13 cellular contexts compared by ENCODE assay signal in the genomic region with DNA sequence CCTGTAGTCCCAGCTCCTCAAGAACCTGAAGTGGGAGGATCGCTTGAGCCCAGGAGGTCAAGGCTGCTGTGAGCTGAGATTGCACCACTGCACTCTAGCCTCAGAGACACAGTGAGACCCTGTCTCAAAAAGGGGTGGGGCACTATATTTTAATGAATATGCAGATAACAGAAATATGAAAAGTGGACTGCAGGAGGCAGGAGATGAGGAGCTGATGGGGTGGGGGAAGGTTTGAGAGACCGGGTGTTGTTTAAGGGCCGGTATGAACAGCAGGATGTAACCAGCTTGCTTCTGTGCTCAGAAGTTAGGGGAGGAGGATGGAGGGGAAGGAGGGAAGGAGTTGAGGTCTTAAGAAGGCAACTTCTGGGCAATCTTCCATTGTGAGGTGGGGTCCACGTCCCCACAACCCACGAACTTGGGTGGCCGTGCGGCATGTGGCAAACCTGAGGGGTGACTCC. TPM values are rescaled to one million over a fixed set of nuclear protein-coding genes. Genes with fewer than 3 reads are reported as not detected.
DNase-seq lines count a peak whose midpoint lies in the region; ATAC-seq and TF ChIP-seq lines count a peak whose summit lies in the region.
"Had no signal": no experiment of that assay in that cellular context is flagged by ENCODE, and none has a peak within 500 bp of the region (broad histone marks: within the 10 kb centered on the region; RNA-seq: fewer than 3 reads in every experiment).

No MANE protein-coding gene starts in this region.

- intact Hi-C loops in activated B cell treated with CpG ODN at 0.5 μM for 24 hours (cut with micrococcal nuclease), result no loop called here

- H3K27me3 Mint-ChIP-seq in stimulated activated naive CD8-positive, alpha-beta T cell treated with anti-CD3 and anti-CD28 coated beads, Interleukin-15, amount 100 ng/mL, for 72 hours, result peaks cover 63% of the 10 kb centered on the region
- peaks cover 34% of the 10 kb centered on the region for H3K27me3 Mint-ChIP-seq in activated B cell treated with CpG ODN at 0.5 μM for 24 hours
- H3K27me3 Mint-ChIP-seq in memory B cell, result peaks cover 27% of the 10 kb centered on the region

- no peaks in the 10 kb centered on the region for H3K9me3 Mint-ChIP-seq in stimulated activated naive CD8-positive, alpha-beta T cell treated with anti-CD3 and anti-CD28 coated beads, Interleukin-15, amount 100 ng/mL, for 72 hours
- no peaks in the 10 kb centered on the region for H3K9me3 Mint-ChIP-seq in activated B cell treated with CpG ODN at 0.5 μM for 24 hours
- no peaks in the 10 kb centered on the region for H3K9me3 Mint-ChIP-seq in memory B cell

- peak overlapping the region in 1 of 2 donors; percentile 80 for H3K27ac Mint-ChIP-seq in stimulated activated naive CD8-positive, alpha-beta T cell treated with anti-CD3 and anti-CD28 coated beads, Interleukin-15, amount 100 ng/mL, for 72 hours
- no peak overlapping the region for H3K27ac Mint-ChIP-seq in activated B cell treated with CpG ODN at 0.5 μM for 24 hours
- no peak overlapping the region for H3K27ac Mint-ChIP-seq in memory B cell

- peak overlapping the region; percentile 77 to 80 for H3K4me3 Mint-ChIP-seq in stimulated activated naive CD8-positive, alpha-beta T cell treated with anti-CD3 and anti-CD28 coated beads, Interleukin-15, amount 100 ng/mL, for 72 hours
- H3K4me3 Mint-ChIP-seq in activated B cell treated with CpG ODN at 0.5 μM for 24 hours, result peak overlapping the region; percentile 56
- H3K4me3 Mint-ChIP-seq in memory B cell, result peak overlapping the region; percentile 74

- POLR2A ChIA-PET in activated B cell treated with CpG ODN at 0.5 μM for 24 hours (lab: Charles Lee), result interaction anchor here (1.2 kb wide), 1 partner anchor 130 kb away, joined by 4 read pairs; no protein-coding TSS in a partner anchor

- no peak for TF ChIP-seq CTCF in activated B cell treated with CpG ODN at 0.5 μM for 24 hours (IDR thresholded peaks at IDR 0.05)

- H3K36me3 Mint-ChIP-seq in activated B cell treated with CpG ODN at 0.5 μM for 24 hours (ENCODE audit: low read depth), result no peaks in the 10 kb centered on the region
- H3K36me3 Mint-ChIP-seq in memory B cell, result peaks cover 2% of the 10 kb centered on the region

- peaks cover 40% of the 10 kb centered on the region for H3K4me1 Mint-ChIP-seq in stimulated activated naive CD8-positive, alpha-beta T cell treated with anti-CD3 and anti-CD28 coated beads, Interleukin-15, amount 100 ng/mL, for 72 hours
- H3K4me1 Mint-ChIP-seq in activated B cell treated with CpG ODN at 0.5 μM for 24 hours (peaks cover 12% of the 10 kb centered on the region), memory B cell (peaks cover 9% of the 10 kb centered on the region)

- ATAC-seq in stimulated activated naive CD8-positive, alpha-beta T cell treated with anti-CD3 and anti-CD28 coated beads, Interleukin-15, amount 100 ng/mL, for 72 hours, result no peak
- no peak for ATAC-seq in stimulated activated naive CD8-positive, alpha-beta T cell treated with anti-CD3 and anti-CD28 coated beads, Interleukin-15, Interleukin-2, amounts not matched to agents 100 U/mL and 50 U/mL, for 24 hours
- ATAC-seq in activated B cell treated with CpG ODN at 0.5 μM for 24 hours (ENCODE audit: low read depth), result no peak
- ATAC-seq in memory B cell (ENCODE audit: low read depth), result no peak
- ATAC-seq in GM19397 (IDR thresholded peaks at IDR 0.05; ENCODE audit: unreplicated experiment), result no peak
- ATAC-seq: esophagus mucosa had no signal

- CTCF ChIA-PET in activated B cell treated with CpG ODN at 0.5 μM for 24 hours (lab: Charles Lee), result no interaction called here

- no peak for DNase-seq in stimulated activated naive CD8-positive, alpha-beta T cell treated with anti-CD3 and anti-CD28 coated beads, Interleukin-15, amount 100 ng/mL, for 72 hours
- DNase-seq in stimulated activated naive CD8-positive, alpha-beta T cell treated with anti-CD3 and anti-CD28 coated beads, Interleukin-15, Interleukin-2, amounts not matched to agents 100 U/mL and 50 U/mL, for 24 hours, result no peak
- DNase-seq in activated B cell treated with CpG ODN at 0.5 μM for 24 hours, result no peak
- no peak for DNase-seq in memory B cell (ENCODE audit: low spot score in 2 of 2)
- no peak for DNase-seq in iPS-NIHi11 (ENCODE audit: low spot score)
- DNase-seq in AML-193 (lab: John Stamatoyannopoulos, UW), result no peak
- no peak for DNase-seq in NCI-H1092 (lab: John Stamatoyannopoulos, UW)
- DNase-seq: GDM1; NCI-H774; SIG-M5; stimulated activated CD4-positive, alpha-beta T cell treated with anti-CD3 and anti-CD28 coated beads, Interleukin-2, amount 100 ng/mL, for 48 hours had no signal

RNA-seq across cellular contexts. Expression of gene B4GALNT4, which starts 1.3 kb away (rescaled TPM):
- not detected in 2 replicates for total RNA-seq in activated B cell treated with CpG ODN at 0.5 μM for 24 hours

RNA-seq across cellular contexts. Expression of gene PKP3, which starts 26.0 kb away (rescaled TPM):
- 0.18 TPM in 1 of 2 replicates, not detected in the other for total RNA-seq in activated B cell treated with CpG ODN at 0.5 μM for 24 hours

RNA-seq across cellular contexts. Expression of gene SIGIRR, which starts 46.8 kb away (rescaled TPM):
- 19.8 and 24.2 TPM in 2 replicates for total RNA-seq in activated B cell treated with CpG ODN at 0.5 μM for 24 hours

RNA-seq across cellular contexts. Expression of gene IFITM3, which starts 47.3 kb away (rescaled TPM):
- 14.8 and 17.0 TPM in 2 replicates for total RNA-seq in activated B cell treated with CpG ODN at 0.5 μM for 24 hours

RNA-seq across cellular contexts. Expression of gene IFITM1, which starts 54.1 kb away (rescaled TPM):
- 21.2 and 25.3 TPM in 2 replicates for total RNA-seq in activated B cell treated with CpG ODN at 0.5 μM for 24 hours
